Comparison of ENCODE assay signal across 9 cellular contexts in genomic region chr3:130093741-130094391, GRCh38. TPM values are rescaled to one million over a fixed set of nuclear protein-coding genes. Genes with fewer than 3 reads are reported as not detected.
DNase-seq lines count a peak whose midpoint lies in the region; ATAC-seq and TF ChIP-seq lines count a peak whose summit lies in the region.
"Had no signal": no experiment of that assay in that cellular context is flagged by ENCODE, and none has a peak within 500 bp of the region (broad histone marks: within the 10 kb centered on the region; RNA-seq: fewer than 3 reads in every experiment).

No MANE protein-coding gene starts in this region.

- POLR2A ChIA-PET in HCT116 (lab: Charles Lee) = interaction anchor here (1.4 kb wide), 1 partner anchor 152 kb away, joined by 3 read pairs; no protein-coding TSS in a partner anchor

- H3K36me3 Mint-ChIP-seq in T-helper 1 cell treated with Interleukin-12 subunit alpha and Interleukin-12 subunit beta and Interleukin-4 antibody, amounts not matched to agents 30 μg/mL and 1 μg/mL, for 36 hours (ENCODE audit: low read depth) = no peaks in the 10 kb centered on the region
- H3K36me3 Mint-ChIP-seq in mesothelial cell of epicardium = no peaks in the 10 kb centered on the region

- H3K9me2 ChIP-seq in HCT116 (ENCODE audit: insufficient read depth) = no peaks in the 10 kb centered on the region

- peak overlapping the region; percentile 42 to 56 for H3K4me3 ChIP-seq in HCT116 (replicated peaks in 1 of 2; ENCODE audit: low read depth in 1 of 2, low read length in 2 of 2)

- peaks cover 10 to 22% of the 10 kb centered on the region in 2 experiments; a peak in 3 of 4 replicates for H3K4me1 ChIP-seq in HCT116 (ENCODE audit: control insufficient read depth in 1 of 2, insufficient read depth in 2 of 2, low read length in 2 of 2)

- H3K36me3 ChIP-seq in HCT116 (ENCODE audit: control insufficient read depth in 1 of 2, insufficient read depth in 2 of 2, low read length in 2 of 2) = no peaks in the 10 kb centered on the region

- peak overlapping the region; percentile 86 for H3K4me2 ChIP-seq in HCT116 (ENCODE audit: low read length)

- H3K4me1 Mint-ChIP-seq in T-helper 1 cell treated with Interleukin-12 subunit alpha and Interleukin-12 subunit beta and Interleukin-4 antibody, amounts not matched to agents 30 μg/mL and 1 μg/mL, for 36 hours (ENCODE audit: low read depth) = peaks cover 29% of the 10 kb centered on the region
- peaks cover 6% of the 10 kb centered on the region for H3K4me1 Mint-ChIP-seq in mesothelial cell of epicardium

- peak overlapping the region; percentile 23 for H3K4me3 Mint-ChIP-seq in T-helper 1 cell treated with Interleukin-12 subunit alpha and Interleukin-12 subunit beta and Interleukin-4 antibody, amounts not matched to agents 30 μg/mL and 1 μg/mL, for 36 hours
- no peak overlapping the region for H3K4me3 Mint-ChIP-seq in mesothelial cell of epicardium

- no peaks in the 10 kb centered on the region for H3K9me3 Mint-ChIP-seq in T-helper 1 cell treated with Interleukin-12 subunit alpha and Interleukin-12 subunit beta and Interleukin-4 antibody, amounts not matched to agents 30 μg/mL and 1 μg/mL, for 36 hours
- H3K9me3 Mint-ChIP-seq in mesothelial cell of epicardium = no peaks in the 10 kb centered on the region

- H3K9ac ChIP-seq in HCT116 (ENCODE audit: low read length) = peak overlapping the region; percentile 47

- peak overlapping the region; percentile 75 for H3K27ac Mint-ChIP-seq in T-helper 1 cell treated with Interleukin-12 subunit alpha and Interleukin-12 subunit beta and Interleukin-4 antibody, amounts not matched to agents 30 μg/mL and 1 μg/mL, for 36 hours
- H3K27ac Mint-ChIP-seq in mesothelial cell of epicardium = no peak overlapping the region

- RAD21 ChIA-PET in HCT116 (lab: Charles Lee; ENCODE audit: low non-redundant PET in 1 of 2, low total read pairs in 2 of 2, uncharacterized antibody in 2 of 2, unreplicated experiment in 2 of 2) = interaction anchor here (1.9 to 2.1 kb wide), 2 partner anchors 152 kb away, joined by 5 to 10 read pairs; no protein-coding TSS in a partner anchor

- no peaks in the 10 kb centered on the region for H3K27me3 Mint-ChIP-seq in T-helper 1 cell treated with Interleukin-12 subunit alpha and Interleukin-12 subunit beta and Interleukin-4 antibody, amounts not matched to agents 30 μg/mL and 1 μg/mL, for 36 hours (ENCODE audit: low read depth)
- no peaks in the 10 kb centered on the region for H3K27me3 Mint-ChIP-seq in mesothelial cell of epicardium (ENCODE audit: low read depth)

- TF ChIP-seq RAD21 in HCT116 (IDR thresholded peaks at IDR 0.05; ENCODE audit: low read depth) = no peak

- H3K9me3 ChIP-seq in HCT116 (ENCODE audit: control insufficient read depth in 1 of 2, insufficient read depth in 1 of 2, low read depth in 1 of 2, low read length in 2 of 2) = no peaks in the 10 kb centered on the region

- CTCF ChIA-PET in HCT116 (lab: Charles Lee) = interaction anchor here (1.4 to 3.2 kb wide), 2 partner anchors 12 to 151 kb away, joined by 3 to 25 read pairs; no protein-coding TSS in a partner anchor

- H2AFZ ChIP-seq in HCT116 (ENCODE audit: low read depth, low read length, poor library complexity, severe bottlenecking) = peak overlapping the region; percentile 45

- no peaks in the 10 kb centered on the region for H4K20me1 ChIP-seq in HCT116 (ENCODE audit: insufficient read depth)

- H3K27ac ChIP-seq in HCT116 (ENCODE audit: low read depth, low read length) = peak overlapping the region; percentile 72

- TF ChIP-seq CTCF in HCT116 (IDR thresholded peaks at IDR 0.05 in 2 of 3, conservative IDR thresholded peaks at IDR 0.05 in 1 of 3; ENCODE audit: borderline replicate concordance in 1 of 3, insufficient read depth in 1 of 3, low read depth in 2 of 3, low read length in 2 of 3) (no peak), mesothelial cell of epicardium (IDR thresholded peaks at IDR 0.05; ENCODE audit: unreplicated experiment) (no peak)

- no peaks in the 10 kb centered on the region for H3K79me2 ChIP-seq in HCT116 (ENCODE audit: insufficient read depth, low read length)

- DNase-seq in DMS53 (lab: John Stamatoyannopoulos, UW) = peak; percentile 80
- no peak for DNase-seq in HCT116 (ENCODE audit: low read depth, low spot score)
- DNase-seq in left colon = peak; percentile 59 to 75
- DNase-seq in HK-2 (ENCODE audit: unreplicated experiment) = no peak
- no peak for DNase-seq in mesothelial cell of epicardium (ENCODE audit: low spot score in 2 of 2, unreplicated experiment in 2 of 2)
- DNase-seq: NCI-H345 had no signal

- no TSS peak for BruUV-seq in HCT116 (replicated peaks; lab: Mats Ljungman, UMichigan)

- no peak for TF ChIP-seq POLR2A in HCT116 (IDR thresholded peaks at IDR 0.05; ENCODE audit: borderline replicate concordance, extremely low read depth, insufficient read depth, insufficient read length)

- ATAC-seq in HCT116 = peak; percentile 85
- peak; percentile 35 for ATAC-seq in left colon
- no peak for ATAC-seq in HG02870 (IDR thresholded peaks at IDR 0.05; ENCODE audit: unreplicated experiment)
- no peak for ATAC-seq in HG02938 (IDR thresholded peaks at IDR 0.05; ENCODE audit: unreplicated experiment)

- intact Hi-C loops in HCT116 (cut with micrococcal nuclease) (no loop called here), left colon (cut with DNase I, micrococcal nuclease) (no loop called here)

- no peaks in the 10 kb centered on the region for H3K27me3 ChIP-seq in HCT116 (ENCODE audit: insufficient read depth, low read length)

TF ChIP-seq in HCT116, 20 proteins besides CTCF, POLR2A, EP300 and RAD21:
- TF ChIP-seq MAX (IDR thresholded peaks at IDR 0.05) (peak; percentile 83), ZBTB33 (IDR thresholded peaks at IDR 0.05; ENCODE audit: extremely low read depth, insufficient replicate concordance, low read length) (no peak), SP1 (IDR thresholded peaks at IDR 0.05; ENCODE audit: low read depth) (no peak), POLR2AphosphoS5 (IDR thresholded peaks at IDR 0.05; ENCODE audit: low read depth, low read length) (peak; percentile 34; the same call in 1 of the 2 replicates)

RNA-seq across cellular contexts. Expression of gene ALG1L2, which starts 12.2 kb away (rescaled TPM):
- total RNA-seq in HCT116 (2021; ENCODE audit: unreplicated experiment) = 0.44 TPM
- polyA plus RNA-seq in HCT116 (2012) = not detected in 2 replicates
- 1 to 10 TPM in 1 of 2 donors, under 1 TPM in 1; 0.78 to 1.8 TPM for total RNA-seq in left colon
- 1.8 to 3.1 TPM (median 2.8 TPM) in 3 replicates for total RNA-seq in mesothelial cell of epicardium

Comparison
In these comparisons a context has a peak if more than half of its experiments do, and no peak if none do; other contexts are left out.
1. DNase-seq: peak in DMS53 (single experiment) and left colon (2 of 2); none in HCT116 (single experiment), HK-2 (single experiment) and mesothelial cell of epicardium (0 of 2).
2. ATAC-seq: peak in HCT116 (single experiment) and left colon (single experiment); none in HG02870 (single experiment) and HG02938 (single experiment).